ENCODE assay signal across 8 cellular contexts in the genomic region with DNA sequence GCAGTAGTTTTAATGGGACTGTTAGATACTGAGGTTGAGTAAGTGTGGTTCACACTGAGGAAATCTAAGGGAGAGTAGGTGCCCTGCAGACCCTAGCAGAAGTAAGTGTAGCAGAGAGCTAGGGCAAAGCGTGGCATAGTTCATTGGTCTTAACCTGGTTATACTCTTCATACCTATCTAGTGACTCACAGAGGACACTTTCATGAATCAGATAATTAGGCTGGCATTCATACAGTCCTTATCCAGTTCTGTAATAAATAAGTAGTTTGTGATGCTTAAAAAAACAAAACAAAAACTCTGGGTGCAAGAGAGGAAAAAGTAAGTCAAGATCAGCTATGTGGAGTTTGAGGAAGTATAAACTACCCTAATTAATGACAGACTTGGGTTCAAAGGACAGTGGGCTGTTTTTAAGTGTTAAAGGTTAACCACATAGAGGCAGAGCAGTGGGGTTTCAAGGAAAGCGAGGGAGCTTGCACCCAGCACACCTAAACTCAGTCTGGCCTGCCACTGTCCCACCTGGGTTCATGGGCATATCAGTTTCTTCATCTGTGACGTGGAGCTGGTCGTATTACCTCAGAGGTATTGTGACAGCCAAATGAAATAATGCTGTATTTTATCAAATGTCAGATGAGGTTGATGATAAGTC. TPM values are rescaled to one million over a fixed set of nuclear protein-coding genes. Genes with fewer than 3 reads are reported as not detected.
DNase-seq lines count a peak whose midpoint lies in the region; ATAC-seq and TF ChIP-seq lines count a peak whose summit lies in the region.

No MANE protein-coding gene starts in this region.

- no peak for TF ChIP-seq POLR2A in transverse colon (IDR thresholded peaks at IDR 0.05)

- no peak for ATAC-seq in GM21619 (IDR thresholded peaks at IDR 0.05; ENCODE audit: unreplicated experiment)

- H3K27me3 ChIP-seq in transverse colon, result no peaks in the 10 kb centered on the region

- no peak overlapping the region for H3K4me3 ChIP-seq in transverse colon

- H3K9me3 ChIP-seq in transverse colon, result no peaks in the 10 kb centered on the region

- peaks cover 38% of the 10 kb centered on the region for H3K4me1 Mint-ChIP-seq in activated CD4-positive, alpha-beta T cell treated with anti-CD3 and anti-CD28 coated beads, Interleukin-2, amount 10 ng/mL, durations not matched to agents 7 days and 5 days

- H3K27ac ChIP-seq in transverse colon, result peak overlapping the region in 3 of 4 donors; percentile 80 to 83 (median 81)

- H3K27ac Mint-ChIP-seq in activated CD4-positive, alpha-beta T cell treated with anti-CD3 and anti-CD28 coated beads, Interleukin-2, amount 10 ng/mL, durations not matched to agents 7 days and 5 days, result no peak overlapping the region

- no peaks in the 10 kb centered on the region for H3K36me3 ChIP-seq in transverse colon

- CTCF ChIA-PET in activated CD4-positive, alpha-beta T cell treated with anti-CD3 and anti-CD28 coated beads, Interleukin-2, amount 10 ng/mL, durations not matched to agents 7 days and 5 days (lab: Charles Lee), result interaction anchor here (1.9 to 2.5 kb wide), 3 partner anchors 14 to 32 kb away, joined by 5 to 8 read pairs (median 5); partner anchors contain the start of gene LMTK2

- H3K27me3 Mint-ChIP-seq in activated CD4-positive, alpha-beta T cell treated with anti-CD3 and anti-CD28 coated beads, Interleukin-2, amount 10 ng/mL, durations not matched to agents 7 days and 5 days, result peaks cover 9% of the 10 kb centered on the region

- H3K36me3 Mint-ChIP-seq in activated CD4-positive, alpha-beta T cell treated with anti-CD3 and anti-CD28 coated beads, Interleukin-2, amount 10 ng/mL, durations not matched to agents 7 days and 5 days (ENCODE audit: low read depth), result peaks cover 10% of the 10 kb centered on the region

- TF ChIP-seq EP300 in transverse colon (IDR thresholded peaks at IDR 0.05; ENCODE audit: low read depth), result no peak

- WGBS in transverse colon (ENCODE audit: low coverage in 1 of 2), 2 donors, result 45 to 47% methylated on average over 4 of the region's 4 CpGs

- intact Hi-C loops in transverse colon (cut with DNase I; ENCODE audit: low total_unique reads), result no loop called here

- POLR2A ChIA-PET in activated CD4-positive, alpha-beta T cell treated with anti-CD3 and anti-CD28 coated beads, Interleukin-2, amount 10 ng/mL, durations not matched to agents 7 days and 5 days (lab: Charles Lee), result no interaction called here

- no peaks in the 10 kb centered on the region for H3K9me3 Mint-ChIP-seq in activated CD4-positive, alpha-beta T cell treated with anti-CD3 and anti-CD28 coated beads, Interleukin-2, amount 10 ng/mL, durations not matched to agents 7 days and 5 days

- in situ Hi-C loops in transverse colon (cut with MboI; ENCODE audit: low pct_ligation_motif_present in 1 of 4, low pct_unique_long_range_greater_than_20kb in 1 of 4, low sequenced_read_pairs in 3 of 4), result no loop called here

- no peak for DNase-seq in activated CD4-positive, alpha-beta T cell treated with anti-CD3 and anti-CD28 coated beads, Interleukin-2, amount 10 ng/mL, durations not matched to agents 7 days and 5 days
- no peak for DNase-seq in activated CD4-positive, alpha-beta T cell treated with anti-CD3 and anti-CD28 coated beads for 4 hours
- peak; percentile 20 for DNase-seq in HS-5 (ENCODE audit: low read depth)
- DNase-seq in dermis blood vessel endothelial cell, result peak; percentile 35
- DNase-seq in transverse colon, result no peak
- no peak for DNase-seq in NCI-H1930 (lab: John Stamatoyannopoulos, UW)
- no peak for DNase-seq in HuH-7.5 (ENCODE audit: low spot score)

- H3K4me3 Mint-ChIP-seq in activated CD4-positive, alpha-beta T cell treated with anti-CD3 and anti-CD28 coated beads, Interleukin-2, amount 10 ng/mL, durations not matched to agents 7 days and 5 days, result peak overlapping the region; percentile 20

- H3K4me1 ChIP-seq in transverse colon, result peaks cover 33 to 59% (median 41%) of the 10 kb centered on the region in 4 donors

- TF ChIP-seq CTCF in transverse colon (IDR thresholded peaks at IDR 0.05), result no peak

RNA-seq across cellular contexts. Expression of gene LMTK2, which starts 27.1 kb away (rescaled TPM):
- 10 to 100 TPM; 12.8 to 15.5 TPM for total RNA-seq in activated CD4-positive, alpha-beta T cell treated with anti-CD3 and anti-CD28 coated beads, Interleukin-2, amount 10 ng/mL, durations not matched to agents 7 days and 5 days
- total RNA-seq in dermis blood vessel endothelial cell, result 10.4 and 13.3 TPM in 2 replicates
- total RNA-seq in transverse colon, result 100 to 1,000 TPM in 1 of 4 donors, 10 to 100 TPM in 3; 51.6 to 106 (median 62.2) TPM

Comparison
In these comparisons a context has a peak if more than half of its experiments do, and no peak if none do; other contexts are left out.
1. DNase-seq: peak in HS-5 (single experiment) and dermis blood vessel endothelial cell (single experiment); none in activated CD4-positive, alpha-beta T cell treated with anti-CD3 and anti-CD28 coated beads, Interleukin-2, amount 10 ng/mL, durations not matched to agents 7 days and 5 days (single experiment), activated CD4-positive, alpha-beta T cell treated with anti-CD3 and anti-CD28 coated beads for 4 hours (0 of 2), transverse colon (single experiment), NCI-H1930 (0 of 2) and HuH-7.5 (single experiment).